ENCODE assay signal across 19 cellular contexts in the genomic region with DNA sequence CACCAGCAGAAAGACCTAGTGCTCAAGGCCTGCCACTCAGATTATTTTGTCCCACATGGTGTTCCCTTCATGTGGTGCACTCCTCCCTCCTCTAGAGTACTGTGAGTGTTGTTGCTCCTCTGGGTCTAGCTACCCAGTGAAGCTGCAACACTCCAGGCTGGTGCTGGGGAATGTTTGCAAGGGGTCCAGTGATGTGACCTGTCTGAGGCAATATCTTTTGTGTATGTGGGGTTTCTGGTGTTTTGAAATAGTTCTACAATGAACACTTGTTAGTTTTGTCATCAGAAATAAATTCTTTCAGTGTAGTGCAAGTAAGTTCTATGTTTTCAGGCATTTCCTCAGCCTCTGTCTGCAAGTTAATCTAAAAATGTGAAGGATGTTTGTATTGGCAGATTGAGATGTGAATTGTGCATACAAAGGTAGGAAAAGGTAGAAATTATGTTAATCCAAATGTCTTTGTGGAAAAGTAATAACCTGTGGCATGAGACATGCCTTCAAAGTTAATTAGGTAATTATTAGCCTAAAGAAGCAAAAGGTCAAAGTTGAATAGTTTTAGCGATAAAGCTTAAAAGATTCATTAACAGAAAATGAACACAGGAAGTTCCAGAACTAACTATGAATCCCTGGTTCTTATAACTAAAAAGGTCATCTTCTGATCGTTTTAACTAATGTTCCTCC.
DNase-seq lines count a peak whose midpoint lies in the region; ATAC-seq, FAIRE-seq and TF ChIP-seq lines count a peak whose summit lies in the region.
"Had no signal": no experiment of that assay in that cellular context is flagged by ENCODE, and none has a peak within 500 bp of the region (broad histone marks: within the 10 kb centered on the region; RNA-seq: fewer than 3 reads in every experiment).

No MANE protein-coding gene starts in this region.

- H3K36me3 ChIP-seq in HepG2 (replicated peaks in 1 of 2; ENCODE audit: control insufficient read depth in 1 of 2, insufficient read depth in 2 of 2, low read length in 2 of 2) (no peaks in the 10 kb centered on the region), thoracic aorta (no peaks in the 10 kb centered on the region)
- H3K36me3 ChIP-seq: left lung had no signal

- H3K27ac Mint-ChIP-seq in activated CD4-positive, alpha-beta memory T cell treated with anti-CD3 and anti-CD28 coated beads, Interleukin-2, amount 10 ng/mL, durations not matched to agents 7 days and 5 days = no peak overlapping the region
- H3K27ac Mint-ChIP-seq: activated B cell treated with CpG ODN at 0.5 μM for 24 hours; activated naive CD8-positive, alpha-beta T cell treated with anti-CD3 and anti-CD28 coated beads for 36 hours had no signal

- H3K4me1 Mint-ChIP-seq in activated CD4-positive, alpha-beta memory T cell treated with anti-CD3 and anti-CD28 coated beads, Interleukin-2, amount 10 ng/mL, durations not matched to agents 7 days and 5 days = no peaks in the 10 kb centered on the region
- H3K4me1 Mint-ChIP-seq: activated B cell treated with CpG ODN at 0.5 μM for 24 hours; activated naive CD8-positive, alpha-beta T cell treated with anti-CD3 and anti-CD28 coated beads for 36 hours had no signal

- H3K4me3 ChIP-seq in epithelial cell of proximal tubule (ENCODE audit: low read depth, low read length) = no peak overlapping the region
- H3K4me3 ChIP-seq in HepG2 (replicated peaks in 1 of 3; ENCODE audit: insufficient read depth in 1 of 3, low read depth in 2 of 3, low read length in 3 of 3) = no peak overlapping the region
- H3K4me3 ChIP-seq in thoracic aorta = no peak overlapping the region
- H3K4me3 ChIP-seq: left lung, mucosa of descending colon had no signal

- FAIRE-seq in HepG2 (lab: Jason Lieb, UNC) = no peak

- H3K27ac ChIP-seq in HepG2 (ENCODE audit: extremely low read length, insufficient read depth, low read length) (no peak overlapping the region), thoracic aorta (peak overlapping the region in 1 of 2 donors; percentile 24)
- H3K27ac ChIP-seq: left lung had no signal

- no peak overlapping the region for H3K4me3 Mint-ChIP-seq in activated CD4-positive, alpha-beta memory T cell treated with anti-CD3 and anti-CD28 coated beads, Interleukin-2, amount 10 ng/mL, durations not matched to agents 7 days and 5 days
- H3K4me3 Mint-ChIP-seq: activated B cell treated with CpG ODN at 0.5 μM for 24 hours; activated naive CD8-positive, alpha-beta T cell treated with anti-CD3 and anti-CD28 coated beads for 36 hours had no signal

- peak; percentile 9 for DNase-seq in HCEC 1CT
- peak; percentile 90 for DNase-seq in epithelial cell of proximal tubule (ENCODE audit: low read depth)
- DNase-seq in HepG2 (ENCODE audit: low spot score) = no peak
- no peak for DNase-seq in thoracic aorta (ENCODE audit: low spot score)
- DNase-seq in GM03348 (ENCODE audit: low spot score) = no peak
- DNase-seq in activated CD4-positive, alpha-beta memory T cell treated with anti-CD3 and anti-CD28 coated beads, Interleukin-2, amount 10 ng/mL, durations not matched to agents 7 days and 5 days = no peak
- DNase-seq: activated B cell treated with CpG ODN at 0.5 μM for 24 hours; activated naive CD8-positive, alpha-beta T cell treated with anti-CD3 and anti-CD28 coated beads for 36 hours; C1 segment of cervical spinal cord; DMS 273 treated with DMSO at 0.1 percent for 48 hours; effector memory CD4-positive, alpha-beta T cell; foreskin melanocyte; left lung; mucosa of descending colon; NCI-H1436 treated with DMSO at 0.1 percent for 48 hours; occipital lobe; stimulated activated CD4-positive, alpha-beta T cell treated with anti-CD3 and anti-CD28 coated beads, Interleukin-4, amount 100 ng/mL, for 1 hour had no signal

- no peaks in the 10 kb centered on the region for H3K79me2 ChIP-seq in HepG2 (ENCODE audit: insufficient read depth, low read length)

- TF ChIP-seq CTCF in epithelial cell of proximal tubule (conservative IDR thresholded peaks at IDR 0.05; ENCODE audit: low read depth, low read length) = no peak
- no peak for TF ChIP-seq CTCF in HepG2 (CRISPR knock-in tag; IDR thresholded peaks at IDR 0.05)
- no peak for TF ChIP-seq CTCF in thoracic aorta (IDR thresholded peaks at IDR 0.05)

- no peaks in the 10 kb centered on the region for H3K27me3 ChIP-seq in HepG2 (ENCODE audit: control insufficient read depth in 1 of 2, insufficient read depth in 2 of 2, low read length in 2 of 2)
- H3K27me3 ChIP-seq in thoracic aorta (replicated peaks; ENCODE audit: insufficient read depth) = no peaks in the 10 kb centered on the region
- H3K27me3 ChIP-seq: left lung had no signal

- H3K9ac ChIP-seq in HepG2 (ENCODE audit: insufficient read depth, low read depth, low read length) = no peak overlapping the region

- no peaks in the 10 kb centered on the region for H3K36me3 Mint-ChIP-seq in activated CD4-positive, alpha-beta memory T cell treated with anti-CD3 and anti-CD28 coated beads, Interleukin-2, amount 10 ng/mL, durations not matched to agents 7 days and 5 days (ENCODE audit: low read depth)
- H3K36me3 Mint-ChIP-seq: activated naive CD8-positive, alpha-beta T cell treated with anti-CD3 and anti-CD28 coated beads for 36 hours had no signal

- no peaks in the 10 kb centered on the region for H3K9me3 Mint-ChIP-seq in activated CD4-positive, alpha-beta memory T cell treated with anti-CD3 and anti-CD28 coated beads, Interleukin-2, amount 10 ng/mL, durations not matched to agents 7 days and 5 days

- intact Hi-C loops in HepG2 (cut with micrococcal nuclease; ENCODE audit: unreplicated experiment) = no loop called here

- POLR2A ChIA-PET in HepG2 (lab: Yijun Ruan, JAX) = no interaction called here
- POLR2A ChIA-PET in activated CD4-positive, alpha-beta memory T cell treated with anti-CD3 and anti-CD28 coated beads, Interleukin-2, amount 10 ng/mL, durations not matched to agents 7 days and 5 days (lab: Charles Lee) = no interaction called here

- no peak overlapping the region for H3K4me2 ChIP-seq in HepG2 (ENCODE audit: low read depth, low read length)

- no peak for TF ChIP-seq POLR2A in HepG2 (IDR thresholded peaks at IDR 0.05; ENCODE audit: insufficient read depth in 1 of 2, low read depth in 2 of 2, low read length in 2 of 2)

- H3K9me3 ChIP-seq in HepG2 (ENCODE audit: low read length) (peaks cover 92% of the 10 kb centered on the region), thoracic aorta (peaks cover 3% of the 10 kb centered on the region)

- ATAC-seq in HepG2 (peak; percentile 55; the same call in 2 of the 3 replicates), thoracic aorta (ENCODE audit: insufficient number of reproducible peaks, low FRiP score, low read depth) (peak; percentile 47), HG02678 (IDR thresholded peaks at IDR 0.05; ENCODE audit: unreplicated experiment) (no peak), HG03565 (IDR thresholded peaks at IDR 0.05; ENCODE audit: unreplicated experiment) (no peak)
- ATAC-seq: left lung, mucosa of descending colon had no signal

- H2AFZ ChIP-seq in HepG2 (ENCODE audit: low read length) = no peak overlapping the region

- H4K20me1 ChIP-seq in HepG2 (ENCODE audit: insufficient read depth, low read length) = no peaks in the 10 kb centered on the region

- TF ChIP-seq RAD21 in HepG2 (CRISPR knock-in tag; IDR thresholded peaks at IDR 0.05) = no peak

- WGBS in HepG2 (ENCODE audit: low lambda C conversion rate) = 4% methylated on average over 2 of the region's 2 CpGs

- no TSS peak for BruUV-seq in HepG2 (replicated peaks; lab: Mats Ljungman, UMichigan)

- H3K4me1 ChIP-seq in HepG2 (ENCODE audit: insufficient read depth, low read length) = no peaks in the 10 kb centered on the region
- peaks cover 7 to 11% of the 10 kb centered on the region in 2 donors for H3K4me1 ChIP-seq in thoracic aorta (ENCODE audit: control insufficient read depth in 1 of 2, low read depth in 2 of 2)
- H3K4me1 ChIP-seq: left lung had no signal

- TF ChIP-seq EP300 in HepG2 (IDR thresholded peaks at IDR 0.05; ENCODE audit: low read depth in 2 of 2, low read length in 2 of 2) (no peak), HepG2 (CRISPR knock-in tag; IDR thresholded peaks at IDR 0.05; ENCODE audit: borderline replicate concordance) (no peak)

- in situ Hi-C loops in HepG2 (cut with HindIII; ENCODE audit: extremely low pct_ligation_motif_present, low pct_unique_long_range_greater_than_20kb) = no loop called here

- CTCF ChIA-PET in HepG2 (lab: Yijun Ruan, JAX; ENCODE audit: low intra/inter-chr PET ratio, low total read pairs) = no interaction called here
- CTCF ChIA-PET in activated CD4-positive, alpha-beta memory T cell treated with anti-CD3 and anti-CD28 coated beads, Interleukin-2, amount 10 ng/mL, durations not matched to agents 7 days and 5 days (lab: Charles Lee) = no interaction called here

- no peaks in the 10 kb centered on the region for H3K27me3 Mint-ChIP-seq in activated CD4-positive, alpha-beta memory T cell treated with anti-CD3 and anti-CD28 coated beads, Interleukin-2, amount 10 ng/mL, durations not matched to agents 7 days and 5 days

TF ChIP-seq in HepG2, 621 proteins besides CTCF, POLR2A, EP300 and RAD21 (continues in another document):
- TF ChIP-seq ZNF17 (CRISPR knock-in tag; IDR thresholded peaks at IDR 0.05) (no peak), PRDM15 (CRISPR knock-in tag; IDR thresholded peaks at IDR 0.05) (no peak), SYNCRIP (IDR thresholded peaks at IDR 0.05; ENCODE audit: insufficient read depth, low read depth, low read length) (no peak), SALL2 (CRISPR knock-in tag; IDR thresholded peaks at IDR 0.05) (no peak)

Comparison
In these comparisons a context has a peak if more than half of its experiments do, and no peak if none do; other contexts are left out.
1. DNase-seq: peak in HCEC 1CT (single experiment) and epithelial cell of proximal tubule (single experiment); none in HepG2 (single experiment), thoracic aorta (single experiment), GM03348 (single experiment) and activated CD4-positive, alpha-beta memory T cell treated with anti-CD3 and anti-CD28 coated beads, Interleukin-2, amount 10 ng/mL, durations not matched to agents 7 days and 5 days (single experiment).
2. ATAC-seq: peak in HepG2 (single experiment) and thoracic aorta (single experiment); none in HG02678 (single experiment) and HG03565 (single experiment).